ENCODE assay signal across 8 cellular contexts in genomic region chr14:90698379-90698869, GRCh38.
DNase-seq lines count a peak whose midpoint lies in the region; TF ChIP-seq lines count a peak whose summit lies in the region.

No MANE protein-coding gene starts in this region.

- POLR2A ChIA-PET in SK-N-SH (lab: Yijun Ruan, JAX) = interaction anchor here (0.9 to 4.0 kb wide), 5 partner anchors 20 to 316 kb away, joined by 3 to 25 read pairs (median 3); no protein-coding TSS in a partner anchor

- intact Hi-C loops in head of caudate nucleus (cut with DNase I) = loop anchor here (5.0 to 10.0 kb wide), 2 partner anchors 301 to 394 kb away; partner anchors contain the start of gene CALM1

- peaks cover 6% of the 10 kb centered on the region for H3F3A ChIP-seq in SK-N-SH (replicated peaks; ENCODE audit: insufficient read depth)

- no peak overlapping the region for H2AFZ ChIP-seq in SK-N-SH (ENCODE audit: low read depth)

- CTCF ChIA-PET in SK-N-SH (lab: Yijun Ruan, JAX) = interaction anchor here (0.6 to 6.4 kb wide), 38 partner anchors 8 to 475 kb away, joined by 3 to 146 read pairs (median 6); no protein-coding TSS in a partner anchor

- peaks cover 21 to 28% of the 10 kb centered on the region in 2 experiments; a peak in 3 of 4 replicates for H3K4me1 ChIP-seq in SK-N-SH (ENCODE audit: control insufficient read depth in 1 of 2, insufficient read depth in 2 of 2, low read depth in 1 of 2, low read length in 1 of 2)

- no peaks in the 10 kb centered on the region for H3K79me2 ChIP-seq in SK-N-SH (ENCODE audit: insufficient read depth)

- no peak overlapping the region for H3K9ac ChIP-seq in SK-N-SH

- peak; percentile 20; the same call in 1 of the 2 replicates for TF ChIP-seq RAD21 in SK-N-SH (IDR thresholded peaks at IDR 0.05; ENCODE audit: low read length)

- no peaks in the 10 kb centered on the region for H4K20me1 ChIP-seq in SK-N-SH (ENCODE audit: insufficient read depth)

- H3K4me2 ChIP-seq in SK-N-SH = no peak overlapping the region

- peak; percentile 7 for DNase-seq in EL
- DNase-seq in SK-N-SH = peak; percentile 46
- peak; percentile 40 to 87 (median 72) for DNase-seq in head of caudate nucleus
- DNase-seq in retina = peak; percentile 65
- no peak for DNase-seq in activated CD4-positive, alpha-beta T cell treated with anti-CD3 and anti-CD28 coated beads for 4 hours
- DNase-seq in stimulated activated CD4-positive, alpha-beta T cell treated with anti-CD3 and anti-CD28 coated beads, Interleukin-2, amount 100 ng/mL, for 24 hours = no peak
- DNase-seq in UCSD-AML1 (lab: John Stamatoyannopoulos, UW; ENCODE audit: unreplicated experiment) = no peak
- DNase-seq in NOMO-1 (lab: John Stamatoyannopoulos, UW; ENCODE audit: unreplicated experiment in 2 of 2) = no peak

- no peak for TF ChIP-seq CTCF in SK-N-SH (IDR thresholded peaks at IDR 0.05)

- H3K27me3 ChIP-seq in SK-N-SH (ENCODE audit: insufficient read depth) = no peaks in the 10 kb centered on the region

- H3K4me3 ChIP-seq in SK-N-SH (ENCODE audit: low read depth in 2 of 2, low read length in 1 of 2) = no peak overlapping the region

- TF ChIP-seq EP300 in SK-N-SH (IDR thresholded peaks at IDR 0.05; ENCODE audit: borderline replicate concordance in 1 of 2, low read depth in 1 of 2, low read length in 1 of 2) = no peak

- peak overlapping the region in 1 of 2 experiments; percentile 65; a peak in 3 of 4 replicates for H3K27ac ChIP-seq in SK-N-SH (ENCODE audit: low read depth in 2 of 2, low read length in 1 of 2)

- H3K9me3 ChIP-seq in SK-N-SH = no peaks in the 10 kb centered on the region

- no peaks in the 10 kb centered on the region for H3K9me2 ChIP-seq in SK-N-SH

- H3K36me3 ChIP-seq in SK-N-SH (replicated peaks in 1 of 2; ENCODE audit: control insufficient read depth in 1 of 2, insufficient read depth in 2 of 2, low read length in 1 of 2) = peaks cover 0 to 2% of the 10 kb centered on the region in 2 experiments

- WGBS in SK-N-SH (ENCODE audit: low lambda C conversion rate) = 60% methylated on average over 6 of the region's 7 CpGs

TF ChIP-seq in SK-N-SH, 30 proteins besides CTCF, POLR2A, EP300 and RAD21 (continues in another document):
- no peak for TF ChIP-seq REST (IDR thresholded peaks at IDR 0.05; ENCODE audit: low read depth, low read length)
- TF ChIP-seq MEF2A (IDR thresholded peaks at IDR 0.05; ENCODE audit: borderline replicate concordance, low read depth) = no peak
- no peak for TF ChIP-seq NRF1 (IDR thresholded peaks at IDR 0.05; ENCODE audit: low read depth, low read length)
- no peak for TF ChIP-seq MAX (IDR thresholded peaks at IDR 0.05; ENCODE audit: low read depth)
- TF ChIP-seq ELF1 (IDR thresholded peaks at IDR 0.05) = no peak
- peak; percentile 71 for TF ChIP-seq PBX3 (IDR thresholded peaks at IDR 0.05)
- TF ChIP-seq RCOR1 (IDR thresholded peaks at IDR 0.05; ENCODE audit: low read length) = 0 out of 2 replicates have a peak, but pooled peaks have one; percentile 13
- no peak for TF ChIP-seq FOSL2 (IDR thresholded peaks at IDR 0.05; ENCODE audit: borderline replicate concordance, low read depth)
- TF ChIP-seq GATA2 (CRISPR knock-in tag; IDR thresholded peaks at IDR 0.05) = no peak
- TF ChIP-seq POLR2AphosphoS5 (IDR thresholded peaks at IDR 0.05; ENCODE audit: low read depth, low read length) = no peak
- TF ChIP-seq ZBTB33 (IDR thresholded peaks at IDR 0.05; ENCODE audit: borderline replicate concordance, low read depth) = no peak
- TF ChIP-seq USF1 (IDR thresholded peaks at IDR 0.05; ENCODE audit: borderline replicate concordance, low read depth) = no peak
- no peak for TF ChIP-seq JUND (IDR thresholded peaks at IDR 0.05)
- no peak for TF ChIP-seq USF2 (IDR thresholded peaks at IDR 0.05; ENCODE audit: borderline replicate concordance, low read depth, low read length)
- no peak for TF ChIP-seq FOXM1 (IDR thresholded peaks at IDR 0.05; ENCODE audit: low read depth)
- TF ChIP-seq RFX5 (IDR thresholded peaks at IDR 0.05; ENCODE audit: low read length) = no peak
- TF ChIP-seq EZH2phosphoT487 (IDR thresholded peaks at IDR 0.05; ENCODE audit: borderline replicate concordance, low read depth) = no peak
- TF ChIP-seq YY1 (IDR thresholded peaks at IDR 0.05; ENCODE audit: low read depth) = no peak
- 0 out of 2 replicates have a peak, but pooled peaks have one; percentile 12 for TF ChIP-seq TCF12 (IDR thresholded peaks at IDR 0.05)
- TF ChIP-seq FOXJ3 (CRISPR knock-in tag; IDR thresholded peaks at IDR 0.05) = no peak
- TF ChIP-seq TAF1 (IDR thresholded peaks at IDR 0.05; ENCODE audit: borderline replicate concordance, low read depth, low read length) = no peak
- no peak for TF ChIP-seq RXRA (IDR thresholded peaks at IDR 0.05; ENCODE audit: borderline replicate concordance, low read depth)
- TF ChIP-seq NFIC (IDR thresholded peaks at IDR 0.05; ENCODE audit: borderline replicate concordance) = peak; percentile 23; the same call in 1 of the 2 replicates
- peak; percentile 31; the same call in 1 of the 2 replicates for TF ChIP-seq MXI1 (IDR thresholded peaks at IDR 0.05; ENCODE audit: low read depth, low read length)
- TF ChIP-seq SIN3A (IDR thresholded peaks at IDR 0.05; ENCODE audit: borderline replicate concordance, low read depth, low read length) = no peak
- TF ChIP-seq SMC3 (IDR thresholded peaks at IDR 0.05; ENCODE audit: low read depth, low read length) = no peak

Comparison
In these comparisons a context has a peak if more than half of its experiments do, and no peak if none do; other contexts are left out.
1. DNase-seq: peak in EL (single experiment), SK-N-SH (single experiment), head of caudate nucleus (42 of 42) and retina (single experiment); none in activated CD4-positive, alpha-beta T cell treated with anti-CD3 and anti-CD28 coated beads for 4 hours (0 of 2), stimulated activated CD4-positive, alpha-beta T cell treated with anti-CD3 and anti-CD28 coated beads, Interleukin-2, amount 100 ng/mL, for 24 hours (0 of 2), UCSD-AML1 (single experiment) and NOMO-1 (0 of 2).